25 cellular contexts compared by ENCODE assay signal in genomic region chr6:131813991-131814390, GRCh38. TPM values are rescaled to one million over a fixed set of nuclear protein-coding genes. Genes with fewer than 3 reads are reported as not detected.
"Had no signal": no experiment of that assay in that cellular context is flagged by ENCODE, and none has a peak within 500 bp of the region (broad histone marks: within the 10 kb centered on the region; RNA-seq: fewer than 3 reads in every experiment).

No MANE protein-coding gene starts in this region.

- H3K27me3 ChIP-seq: esophagus muscularis mucosa, right atrium auricular region, stomach, thyroid gland had no signal

- H2AFZ ChIP-seq: neural progenitor cell had no signal

- H3K4me2 ChIP-seq: neural progenitor cell had no signal

- H3K9me3 Mint-ChIP-seq: memory B cell; nephron; neural progenitor cell; stimulated activated effector memory CD8-positive, alpha-beta T cell treated with anti-CD3 and anti-CD28 coated beads, Interleukin-12 subunit alpha, Interleukin-12 subunit beta, amount 100 ng/mL, for 72 hours; type B pancreatic cell had no signal

- FAIRE-seq: endothelial cell of umbilical vein, frontal cortex, keratinocyte had no signal

- DNase-seq: dermis blood vessel endothelial cell; effector memory CD4-positive, alpha-beta T cell; mucosa of descending colon; naive thymus-derived CD4-positive, alpha-beta T cell; stimulated activated CD4-positive, alpha-beta T cell treated with anti-CD3 and anti-CD28 coated beads, Interleukin-2, amount 100 ng/mL, for 24 hours; stimulated activated CD4-positive, alpha-beta T cell treated with anti-CD3 and anti-CD28 coated beads, Interleukin-4, amount 100 ng/mL, for 24 hours; stimulated activated naive CD4-positive, alpha-beta T cell treated with Interleukin-2 at 50 U/mL for 16 hours; stomach; thyroid gland had no signal

- ATAC-seq: left lobe of liver; mucosa of descending colon; naive thymus-derived CD4-positive, alpha-beta T cell; sciatic nerve; stimulated activated effector memory CD8-positive, alpha-beta T cell treated with anti-CD3 and anti-CD28 coated beads, Interleukin-12 subunit alpha, Interleukin-12 subunit beta, amount 100 ng/mL, for 72 hours had no signal

- H3K27ac Mint-ChIP-seq: memory B cell; mesothelial cell of epicardium; naive thymus-derived CD4-positive, alpha-beta T cell; neural progenitor cell; stimulated activated effector memory CD8-positive, alpha-beta T cell treated with anti-CD3 and anti-CD28 coated beads, Interleukin-12 subunit alpha, Interleukin-12 subunit beta, amount 100 ng/mL, for 72 hours; type B pancreatic cell had no signal

- H3K9ac ChIP-seq: neural progenitor cell had no signal

- H3K9me3 ChIP-seq: esophagus muscularis mucosa, mucosa of descending colon, prostate gland, right atrium auricular region, stomach, thyroid gland had no signal

- H3K27ac ChIP-seq: coronary artery, esophagus muscularis mucosa, neural progenitor cell, prostate gland, right atrium auricular region, stomach, thyroid gland had no signal

- H3K4me1 ChIP-seq: neural progenitor cell, prostate gland, right atrium auricular region had no signal

- H3K4me3 ChIP-seq: coronary artery, esophagus muscularis mucosa, lung, mucosa of descending colon, neural progenitor cell, prostate gland, right atrium auricular region, stomach, thyroid gland had no signal

- H3K4me1 Mint-ChIP-seq: memory B cell; neural progenitor cell; stimulated activated effector memory CD8-positive, alpha-beta T cell treated with anti-CD3 and anti-CD28 coated beads, Interleukin-12 subunit alpha, Interleukin-12 subunit beta, amount 100 ng/mL, for 72 hours had no signal

- H3K4me3 Mint-ChIP-seq: memory B cell; mesothelial cell of epicardium; naive thymus-derived CD4-positive, alpha-beta T cell; nephron; neural progenitor cell; stimulated activated effector memory CD8-positive, alpha-beta T cell treated with anti-CD3 and anti-CD28 coated beads, Interleukin-12 subunit alpha, Interleukin-12 subunit beta, amount 100 ng/mL, for 72 hours; type B pancreatic cell had no signal

- H3K36me3 ChIP-seq: esophagus muscularis mucosa, neural progenitor cell, prostate gland, right atrium auricular region, stomach, thyroid gland had no signal

- H3K36me3 Mint-ChIP-seq: memory B cell; mesothelial cell of epicardium; naive thymus-derived CD4-positive, alpha-beta T cell; neural progenitor cell; stimulated activated effector memory CD8-positive, alpha-beta T cell treated with anti-CD3 and anti-CD28 coated beads, Interleukin-12 subunit alpha, Interleukin-12 subunit beta, amount 100 ng/mL, for 72 hours; type B pancreatic cell had no signal

RNA-seq across cellular contexts. Expression of gene ENPP1, which starts 6.2 kb away (rescaled TPM):
- polyA plus RNA-seq: naive thymus-derived CD4-positive, alpha-beta T cell had no signal
